3 cellular contexts compared by ENCODE assay signal in the genomic region with DNA sequence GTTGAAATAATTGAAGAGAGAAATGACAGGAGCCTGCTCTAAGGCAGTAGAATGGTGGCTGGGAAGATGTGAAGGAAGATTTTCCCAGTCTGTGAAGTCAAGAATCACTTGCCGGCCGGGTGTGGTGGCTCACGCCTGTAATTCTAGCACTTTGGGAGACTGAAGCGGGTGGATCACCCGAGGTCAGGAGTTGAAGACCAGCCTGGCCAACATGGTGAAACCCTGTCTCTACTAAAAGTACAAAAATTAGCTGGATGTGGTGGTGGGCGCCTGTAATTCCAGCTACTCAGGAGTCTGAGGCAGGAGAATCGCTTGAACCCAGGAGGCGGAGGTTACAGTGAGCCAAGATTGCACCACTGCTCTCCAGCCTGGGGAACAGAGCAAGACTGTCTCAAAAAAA. TPM values are rescaled to one million over a fixed set of nuclear protein-coding genes. Genes with fewer than 3 reads are reported as not detected.
"Had no signal": no experiment of that assay in that cellular context is flagged by ENCODE, and none has a peak within 500 bp of the region (broad histone marks: within the 10 kb centered on the region; RNA-seq: fewer than 3 reads in every experiment).

No MANE protein-coding gene starts in this region.

RNA-seq across cellular contexts. Expression of gene LAMC2, which starts 54.8 kb away (rescaled TPM):
- total RNA-seq: activated CD8-positive, alpha-beta memory T cell treated with anti-CD3 and anti-CD28 coated beads, Interleukin-2, amount 10 ng/mL, durations not matched to agents 7 days and 5 days; activated CD8-positive, alpha-beta T cell treated with anti-CD3 and anti-CD28 coated beads, Interleukin-2, amount 10 ng/mL, durations not matched to agents 7 days and 5 days; activated T-helper 2 cell treated with anti-CD3 and anti-CD28 coated beads, Interferon-gamma antibody, Interleukin-2, Interleukin-4, amounts not matched to agents 10 μg/mL and 5 μg/mL and 100 μg/mL, durations not matched to agents 14 hours and 24 hours and 36 hours had no signal
